ENCODE assay signal across 10 cellular contexts in genomic region chr15:64619880-64620839, GRCh38.
DNase-seq lines count a peak whose midpoint lies in the region; ATAC-seq and TF ChIP-seq lines count a peak whose summit lies in the region.
"Had no signal": no experiment of that assay in that cellular context is flagged by ENCODE, and none has a peak within 500 bp of the region (broad histone marks: within the 10 kb centered on the region; RNA-seq: fewer than 3 reads in every experiment).

No MANE protein-coding gene starts in this region.

- no peak overlapping the region for H3K9ac ChIP-seq in OCI-LY1 (ENCODE audit: low read length)

- peaks cover 8% of the 10 kb centered on the region; the same call in 1 of the 2 replicates for H3K36me3 ChIP-seq in OCI-LY1 (ENCODE audit: insufficient read depth, low read length)
- H3K36me3 ChIP-seq: upper lobe of left lung had no signal

- H3K4me1 ChIP-seq in OCI-LY1 (ENCODE audit: insufficient read depth, low read length, severe bottlenecking) = peaks cover 51% of the 10 kb centered on the region

- no peaks in the 10 kb centered on the region for H4K20me1 ChIP-seq in OCI-LY1 (ENCODE audit: insufficient read depth, low read length)

- H3K36me3 Mint-ChIP-seq in neural crest cell (ENCODE audit: low read depth) = no peaks in the 10 kb centered on the region

- DNase-seq in GM12865 (ENCODE audit: low read depth) = peak; percentile 20
- DNase-seq in choroid plexus epithelial cell (ENCODE audit: low read depth) = peak; percentile 61
- DNase-seq in neural crest cell (ENCODE audit: low read depth, low spot score) = no peak
- DNase-seq in DMS114 treated with DMSO at 0.1 percent for 48 hours (lab: John Stamatoyannopoulos, UW; ENCODE audit: unreplicated experiment) = no peak
- DNase-seq in T1000 (lab: John Stamatoyannopoulos, UW) = no peak
- DNase-seq in HK-2 (ENCODE audit: unreplicated experiment) = no peak
- DNase-seq: RPMI8226, upper lobe of left lung had no signal

- no peak overlapping the region for H3K4me2 ChIP-seq in OCI-LY1 (ENCODE audit: low read length)

- H3F3A ChIP-seq in OCI-LY1 (ENCODE audit: insufficient read depth, low read length) = peaks cover 5% of the 10 kb centered on the region; the same call in 1 of the 2 replicates

- H3K9me3 ChIP-seq in OCI-LY1 (ENCODE audit: low read length) = no peaks in the 10 kb centered on the region
- H3K9me3 ChIP-seq: upper lobe of left lung had no signal

- H3K27ac Mint-ChIP-seq in neural crest cell (ENCODE audit: unreplicated experiment) = peak overlapping the region; percentile 22

- TF ChIP-seq CTCF in GM12865 (IDR thresholded peaks at IDR 0.05; ENCODE audit: insufficient read depth, low read depth, low read length, missing control alignments) = no peak
- no peak for TF ChIP-seq CTCF in OCI-LY1 (IDR thresholded peaks at IDR 0.05; ENCODE audit: low read length)
- no peak for TF ChIP-seq CTCF in choroid plexus epithelial cell (conservative IDR thresholded peaks at IDR 0.05; ENCODE audit: low read depth, low read length)
- no peak for TF ChIP-seq CTCF in neural crest cell (conservative IDR thresholded peaks at IDR 0.05)

- no peak overlapping the region for H3K4me3 ChIP-seq in GM12865 (ENCODE audit: low read depth, low read length)
- no peak overlapping the region for H3K4me3 ChIP-seq in OCI-LY1 (ENCODE audit: low read depth, low read length, poor library complexity, severe bottlenecking)
- no peak overlapping the region for H3K4me3 ChIP-seq in choroid plexus epithelial cell (ENCODE audit: low read depth, low read length)
- H3K4me3 ChIP-seq: upper lobe of left lung had no signal

- no peaks in the 10 kb centered on the region for H3K27me3 Mint-ChIP-seq in neural crest cell (ENCODE audit: low read depth)

- no peaks in the 10 kb centered on the region for H3K9me3 Mint-ChIP-seq in neural crest cell

- H3K4me3 Mint-ChIP-seq in neural crest cell = no peak overlapping the region

- H3K27me3 ChIP-seq in OCI-LY1 (ENCODE audit: insufficient read depth, low read length) = no peaks in the 10 kb centered on the region
- H3K27me3 ChIP-seq: upper lobe of left lung had no signal

- peak overlapping the region; percentile 58 for H3K27ac ChIP-seq in OCI-LY1 (ENCODE audit: low read depth, low read length, poor library complexity, severe bottlenecking)

- no peak for ATAC-seq in GM21786 (IDR thresholded peaks at IDR 0.05; ENCODE audit: unreplicated experiment)

- 0 out of 2 replicates have a peak, but pooled peaks cover 17% of the 10 kb centered on the region for H3K79me2 ChIP-seq in OCI-LY1 (ENCODE audit: insufficient read depth, low read length)

- no peaks in the 10 kb centered on the region for H3K9me2 ChIP-seq in OCI-LY1 (ENCODE audit: low read depth, low read length)

- H3K4me1 Mint-ChIP-seq in neural crest cell = peaks cover 25% of the 10 kb centered on the region

- no peak overlapping the region for H2AFZ ChIP-seq in OCI-LY1 (ENCODE audit: low read length)

Comparison
In these comparisons a context has a peak if more than half of its experiments do, and no peak if none do; other contexts are left out.
1. DNase-seq: peak in GM12865 (single experiment) and choroid plexus epithelial cell (single experiment); none in neural crest cell (single experiment), DMS114 treated with DMSO at 0.1 percent for 48 hours (single experiment), T1000 (single experiment) and HK-2 (single experiment).